ENCODE assay signal across 39 cellular contexts in the genomic region with DNA sequence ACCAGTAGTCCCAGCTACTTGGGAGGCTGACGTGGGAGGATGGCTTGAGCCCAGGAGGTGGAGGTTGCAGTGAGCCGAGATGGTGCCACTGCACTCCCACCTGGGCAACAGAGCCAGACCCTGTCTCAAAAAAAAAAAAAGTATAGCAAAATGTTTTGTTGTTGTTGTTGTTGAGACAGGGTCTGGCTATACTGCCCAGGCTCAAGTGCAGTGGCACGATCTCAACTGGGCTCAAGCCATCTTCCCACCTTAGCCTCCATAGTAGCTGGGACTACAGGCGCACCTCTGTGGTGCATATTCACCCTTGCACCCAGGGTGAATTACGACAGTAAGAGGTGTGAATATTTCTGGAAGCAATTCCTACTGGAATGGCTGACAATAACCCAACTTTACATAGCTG.
"Had no signal": no experiment of that assay in that cellular context is flagged by ENCODE, and none has a peak within 500 bp of the region (broad histone marks: within the 10 kb centered on the region; RNA-seq: fewer than 3 reads in every experiment).

No MANE protein-coding gene starts in this region.

- H3K36me3 ChIP-seq: adrenal gland, ascending aorta, brain microvascular endothelial cell, breast epithelium, cardiac muscle cell had no signal

- ATAC-seq: activated naive CD4-positive, alpha-beta T cell treated with anti-CD3 and anti-CD28 coated beads, Interleukin-2, amount 50 U/mL, for 72 hours; activated naive CD8-positive, alpha-beta T cell treated with anti-CD3 and anti-CD28 coated beads, Interleukin-2, amount 50 U/mL, for 24 hours; activated T-cell treated with anti-CD3 and anti-CD28 coated beads, Interleukin-2, amount 50 U/mL, for 4 hours; activated T-cell treated with anti-CD3 and anti-CD28 coated beads, Interleukin-2, amount 50 U/mL, for 72 hours; activated T-helper 17 cell treated with anti-CD3 and anti-CD28 coated beads, Interleukin-2, amount 50 U/mL, for 72 hours; body of pancreas had no signal

- H3K27ac Mint-ChIP-seq: activated naive CD4-positive, alpha-beta T cell treated with anti-CD3 and anti-CD28 coated beads for 36 hours; activated naive CD4-positive, alpha-beta T cell treated with anti-CD3 and anti-CD28 coated beads, Interleukin-2, amount 10 ng/mL, durations not matched to agents 7 days and 5 days; activated naive CD4-positive, alpha-beta T cell treated with anti-CD3 and anti-CD28 coated beads, Interleukin-2, amount 50 U/mL, for 24 hours; activated naive CD4-positive, alpha-beta T cell treated with anti-CD3 and anti-CD28 coated beads, Interleukin-2, amount 50 U/mL, for 72 hours; activated naive CD8-positive, alpha-beta T cell; activated naive CD8-positive, alpha-beta T cell treated with anti-CD3 and anti-CD28 coated beads for 36 hours; activated naive CD8-positive, alpha-beta T cell treated with anti-CD3 and anti-CD28 coated beads, Interleukin-2, amount 10 ng/mL, durations not matched to agents 7 days and 5 days; activated naive CD8-positive, alpha-beta T cell treated with anti-CD3 and anti-CD28 coated beads, Interleukin-2, amount 50 U/mL, for 24 hours; activated T-cell treated with anti-CD3 and anti-CD28 coated beads, Interleukin-2, amount 50 U/mL, for 24 hours; activated T-cell treated with anti-CD3 and anti-CD28 coated beads, Interleukin-2, amount 50 U/mL, for 72 hours; activated T-helper 1 cell treated with anti-CD3 and anti-CD28 coated beads, Interleukin-12 subunit alpha, Interleukin-12 subunit beta, Interleukin-2, Interleukin-4 antibody, amounts not matched to agents 30 ng/mL and 10 ng/mL and 1 ng/mL, durations not matched to agents 14 hours and 24 hours and 36 hours; activated T-helper 17 cell treated with anti-CD3 and anti-CD28 coated beads, Interleukin-2, amount 50 U/mL, for 72 hours; activated T-helper 2 cell treated with anti-CD3 and anti-CD28 coated beads, Interferon-gamma antibody, Interleukin-2, Interleukin-4, amounts not matched to agents 10 μg/mL and 5 μg/mL and 100 μg/mL, durations not matched to agents 14 hours and 24 hours and 36 hours; brain had no signal

- H3K9me3 ChIP-seq: adrenal gland, ascending aorta, body of pancreas, breast epithelium had no signal

- H3K27me3 Mint-ChIP-seq: activated T-helper 17 cell treated with anti-CD3 and anti-CD28 coated beads, Interleukin-2, amount 50 U/mL, for 72 hours; central memory CD8-positive, alpha-beta T cell had no signal

- H3K4me1 ChIP-seq: breast epithelium had no signal

- H3K4me3 ChIP-seq: adrenal gland, ascending aorta, body of pancreas, breast epithelium, cardiac muscle cell had no signal

- H3K4me3 Mint-ChIP-seq: activated naive CD4-positive, alpha-beta T cell treated with anti-CD3 and anti-CD28 coated beads for 36 hours; activated naive CD4-positive, alpha-beta T cell treated with anti-CD3 and anti-CD28 coated beads, Interleukin-2, amount 10 ng/mL, durations not matched to agents 7 days and 5 days; activated naive CD4-positive, alpha-beta T cell treated with anti-CD3 and anti-CD28 coated beads, Interleukin-2, amount 50 U/mL, for 24 hours; activated naive CD8-positive, alpha-beta T cell; activated naive CD8-positive, alpha-beta T cell treated with anti-CD3 and anti-CD28 coated beads for 36 hours; activated naive CD8-positive, alpha-beta T cell treated with anti-CD3 and anti-CD28 coated beads, Interleukin-2, amount 10 ng/mL, durations not matched to agents 7 days and 5 days; activated naive CD8-positive, alpha-beta T cell treated with anti-CD3 and anti-CD28 coated beads, Interleukin-2, amount 50 U/mL, for 24 hours; activated T-cell treated with anti-CD3 and anti-CD28 coated beads, Interleukin-2, amount 50 U/mL, for 24 hours; activated T-cell treated with anti-CD3 and anti-CD28 coated beads, Interleukin-2, amount 50 U/mL, for 4 hours; activated T-cell treated with anti-CD3 and anti-CD28 coated beads, Interleukin-2, amount 50 U/mL, for 72 hours; activated T-helper 1 cell treated with anti-CD3 and anti-CD28 coated beads, Interleukin-12 subunit alpha, Interleukin-12 subunit beta, Interleukin-2, Interleukin-4 antibody, amounts not matched to agents 30 ng/mL and 10 ng/mL and 1 ng/mL, durations not matched to agents 14 hours and 24 hours and 36 hours; activated T-helper 17 cell treated with anti-CD3 and anti-CD28 coated beads, Interleukin-2, amount 50 U/mL, for 72 hours; brain; central memory CD8-positive, alpha-beta T cell had no signal

- H3K27ac ChIP-seq: adrenal gland, ascending aorta, body of pancreas, brain microvascular endothelial cell, breast epithelium, cardiac muscle cell had no signal

- H3K9me3 Mint-ChIP-seq: activated naive CD4-positive, alpha-beta T cell treated with anti-CD3 and anti-CD28 coated beads, Interleukin-2, amount 10 ng/mL, durations not matched to agents 7 days and 5 days; activated naive CD4-positive, alpha-beta T cell treated with anti-CD3 and anti-CD28 coated beads, Interleukin-2, amount 50 U/mL, for 24 hours; activated naive CD8-positive, alpha-beta T cell treated with anti-CD3 and anti-CD28 coated beads for 36 hours; activated naive CD8-positive, alpha-beta T cell treated with anti-CD3 and anti-CD28 coated beads, Interleukin-2, amount 10 ng/mL, durations not matched to agents 7 days and 5 days; activated naive CD8-positive, alpha-beta T cell treated with anti-CD3 and anti-CD28 coated beads, Interleukin-2, amount 50 U/mL, for 24 hours; activated T-cell treated with anti-CD3 and anti-CD28 coated beads, Interleukin-2, amount 50 U/mL, for 4 hours; activated T-helper 1 cell treated with anti-CD3 and anti-CD28 coated beads, Interleukin-12 subunit alpha, Interleukin-12 subunit beta, Interleukin-2, Interleukin-4 antibody, amounts not matched to agents 30 ng/mL and 10 ng/mL and 1 ng/mL, durations not matched to agents 14 hours and 24 hours and 36 hours; activated T-helper 17 cell treated with anti-CD3 and anti-CD28 coated beads, Interleukin-2, amount 50 U/mL, for 72 hours; activated T-helper 2 cell treated with anti-CD3 and anti-CD28 coated beads, Interferon-gamma antibody, Interleukin-2, Interleukin-4, amounts not matched to agents 10 μg/mL and 5 μg/mL and 100 μg/mL, durations not matched to agents 14 hours and 24 hours and 36 hours; central memory CD8-positive, alpha-beta T cell had no signal

- DNase-seq: activated effector memory CD4-positive, alpha-beta T cell treated with anti-CD3 and anti-CD28 coated beads, Interleukin-2, amount 50 U/mL, for 16 hours; activated effector memory CD4-positive, alpha-beta T cell treated with Interleukin-2 at 50 U/mL for 16 hours; activated gamma-delta T cell; activated gamma-delta T cell treated with Interleukin-2 at 50 U/mL for 16 hours; activated naive CD4-positive, alpha-beta T cell; activated naive CD4-positive, alpha-beta T cell treated with anti-CD3 and anti-CD28 coated beads for 36 hours; activated naive CD4-positive, alpha-beta T cell treated with anti-CD3 and anti-CD28 coated beads, Interleukin-2, amount 10 ng/mL, durations not matched to agents 7 days and 5 days; activated naive CD4-positive, alpha-beta T cell treated with anti-CD3 and anti-CD28 coated beads, Interleukin-2, amount 50 U/mL, for 16 hours; activated naive CD4-positive, alpha-beta T cell treated with Interleukin-2 at 50 U/mL for 16 hours; activated naive CD8-positive, alpha-beta T cell treated with anti-CD3 and anti-CD28 coated beads for 36 hours; activated naive CD8-positive, alpha-beta T cell treated with anti-CD3 and anti-CD28 coated beads, Interleukin-2, amount 10 ng/mL, durations not matched to agents 7 days and 5 days; activated naive CD8-positive, alpha-beta T cell treated with anti-CD3 and anti-CD28 coated beads, Interleukin-2, amount 50 U/mL, for 24 hours; activated T-cell treated with anti-CD3 and anti-CD28 coated beads, Interleukin-2, amount 50 U/mL, for 24 hours; activated T-cell treated with anti-CD3 and anti-CD28 coated beads, Interleukin-2, amount 50 U/mL, for 4 hours; activated T-cell treated with anti-CD3 and anti-CD28 coated beads, Interleukin-2, amount 50 U/mL, for 48 hours; activated T-cell treated with anti-CD3 and anti-CD28 coated beads, Interleukin-2, amount 50 U/mL, for 72 hours; adrenal gland; amniotic stem cell; amygdala; anterior cingulate cortex; aorta; body of pancreas; brain microvascular endothelial cell; caudate nucleus; central memory CD4-positive, alpha-beta T cell; cerebellar nuclear complex had no signal

- FAIRE-seq: astrocyte, bronchial epithelial cell had no signal

- H3K36me3 Mint-ChIP-seq: activated naive CD4-positive, alpha-beta T cell treated with anti-CD3 and anti-CD28 coated beads, Interleukin-2, amount 10 ng/mL, durations not matched to agents 7 days and 5 days; activated naive CD4-positive, alpha-beta T cell treated with anti-CD3 and anti-CD28 coated beads, Interleukin-2, amount 50 U/mL, for 24 hours; activated naive CD8-positive, alpha-beta T cell; brain had no signal

- H3K27me3 ChIP-seq: adrenal gland, ascending aorta, body of pancreas, brain microvascular endothelial cell, breast epithelium, cardiac muscle cell had no signal
